In genomic region chr7:28488061-28488791, GRCh38 we compare ENCODE assay signal across 24 cellular contexts.
DNase-seq lines count a peak whose midpoint lies in the region; ATAC-seq and TF ChIP-seq lines count a peak whose summit lies in the region.
"Had no signal": no experiment of that assay in that cellular context is flagged by ENCODE, and none has a peak within 500 bp of the region (broad histone marks: within the 10 kb centered on the region; RNA-seq: fewer than 3 reads in every experiment).

No MANE protein-coding gene starts in this region.

- no peak overlapping the region for H3K4me3 ChIP-seq in BLaER1 treated with 17β-estradiol and CSF1 and Interleukin-3, amounts not matched to agents 10 nM and 100 nM
- H3K4me3 ChIP-seq: GM12878, lower lobe of right lung, smooth muscle cell, testis, vagina had no signal

- no peaks in the 10 kb centered on the region for H3K9me3 Mint-ChIP-seq in CD4-positive, alpha-beta T cell
- H3K9me3 Mint-ChIP-seq: activated naive CD4-positive, alpha-beta T cell treated with anti-CD3 and anti-CD28 coated beads, Interleukin-2, amount 50 U/mL, for 72 hours had no signal

- no peaks in the 10 kb centered on the region for H3K27me3 ChIP-seq in BLaER1 treated with 17β-estradiol and CSF1 and Interleukin-3, amounts not matched to agents 10 nM and 100 nM
- H3K27me3 ChIP-seq in CD4-positive, alpha-beta T cell (ENCODE audit: control insufficient read depth, insufficient read depth, low read length) = no peaks in the 10 kb centered on the region
- H3K27me3 ChIP-seq: testis, vagina had no signal

- no peak for TF ChIP-seq CTCF in CD4-positive, alpha-beta T cell (IDR thresholded peaks at IDR 0.05)

- H3K4me3 Mint-ChIP-seq in CD4-positive, alpha-beta T cell = no peak overlapping the region
- H3K4me3 Mint-ChIP-seq: activated T-helper 17 cell treated with anti-CD3 and anti-CD28 coated beads, Interleukin-2, amount 50 U/mL, for 72 hours had no signal

- CTCF ChIA-PET in CD4-positive, alpha-beta T cell (lab: Charles Lee) = no interaction called here

- DNase-seq in DMS53 (lab: John Stamatoyannopoulos, UW) (peak; percentile 60), RPMI8226 (peak; percentile 58), kidney tubule cell (ENCODE audit: low spot score) (peak; percentile 65)
- DNase-seq in CD4-positive, alpha-beta T cell = no peak
- DNase-seq: activated CD4-positive, alpha-beta T cell treated with anti-CD3 and anti-CD28 coated beads, Interleukin-2, amount 50 U/mL, for 1 hour; DMS79; effector CD4-positive, alpha-beta T cell; erythroblast; foreskin melanocyte; hypothalamus; lower lobe of right lung; NCI-H446; stimulated activated CD4-positive, alpha-beta T cell treated with anti-CD3 and anti-CD28 coated beads, Interleukin-2, amount 100 ng/mL, for 48 hours; stimulated activated naive CD4-positive, alpha-beta T cell; testis; WERI-Rb-1 had no signal

- no peak overlapping the region for H3K27ac ChIP-seq in BLaER1 treated with 17β-estradiol and CSF1 and Interleukin-3, amounts not matched to agents 10 nM and 100 nM
- no peak overlapping the region for H3K27ac ChIP-seq in CD4-positive, alpha-beta T cell (ENCODE audit: low read depth, low read length)
- H3K27ac ChIP-seq: lower lobe of right lung, testis, vagina, WERI-Rb-1 had no signal

- H3K4me2 ChIP-seq in BLaER1 treated with 17β-estradiol and CSF1 and Interleukin-3, amounts not matched to agents 10 nM and 100 nM = peak overlapping the region in 9 of 11 experiments; percentile 18 to 55 (median 43); a peak in 18 of 22 replicates
- H3K4me2 ChIP-seq: smooth muscle cell had no signal

- POLR2A ChIA-PET in CD4-positive, alpha-beta T cell (lab: Charles Lee) = no interaction called here

- H3K36me3 ChIP-seq in BLaER1 treated with 17β-estradiol and CSF1 and Interleukin-3, amounts not matched to agents 10 nM and 100 nM = no peaks in the 10 kb centered on the region
- H3K36me3 ChIP-seq: lower lobe of right lung, vagina, WERI-Rb-1 had no signal

- H3K27me3 Mint-ChIP-seq in CD4-positive, alpha-beta T cell = peaks cover 4% of the 10 kb centered on the region

- H3K4me1 Mint-ChIP-seq in CD4-positive, alpha-beta T cell (ENCODE audit: low read depth) = no peaks in the 10 kb centered on the region
- H3K4me1 Mint-ChIP-seq: activated T-helper 17 cell treated with anti-CD3 and anti-CD28 coated beads, Interleukin-2, amount 50 U/mL, for 72 hours had no signal

- peaks cover 6 to 36% (median 23%) of the 10 kb centered on the region in 10 experiments; a peak in 18 of 20 replicates for H3K4me1 ChIP-seq in BLaER1 treated with 17β-estradiol and CSF1 and Interleukin-3, amounts not matched to agents 10 nM and 100 nM
- H3K4me1 ChIP-seq: lower lobe of right lung, testis, vagina had no signal

- H3K9ac ChIP-seq in BLaER1 treated with 17β-estradiol and CSF1 and Interleukin-3, amounts not matched to agents 10 nM and 100 nM = no peak overlapping the region

- no peak for ATAC-seq in GM19351 (IDR thresholded peaks at IDR 0.05; ENCODE audit: unreplicated experiment)
- no peak for ATAC-seq in CD4-positive, alpha-beta T cell (ENCODE audit: poor library complexity)
- no peak for ATAC-seq in GM21786 (IDR thresholded peaks at IDR 0.05; ENCODE audit: unreplicated experiment)
- ATAC-seq: activated naive CD4-positive, alpha-beta T cell treated with anti-CD3 and anti-CD28 coated beads, Interleukin-2, amount 50 U/mL, for 72 hours; activated T-helper 17 cell treated with anti-CD3 and anti-CD28 coated beads, Interleukin-2, amount 50 U/mL, for 72 hours; GM12878; lower lobe of right lung had no signal

- no peaks in the 10 kb centered on the region for H4K20me1 ChIP-seq in BLaER1 treated with 17β-estradiol and CSF1 and Interleukin-3, amounts not matched to agents 10 nM and 100 nM

- H3K9me3 ChIP-seq in BLaER1 treated with 17β-estradiol and CSF1 and Interleukin-3, amounts not matched to agents 10 nM and 100 nM (replicated peaks in 1 of 11) = peaks cover 12 to 51% (median 38%) of the 10 kb centered on the region in 11 experiments
- no peaks in the 10 kb centered on the region for H3K9me3 ChIP-seq in CD4-positive, alpha-beta T cell (ENCODE audit: control insufficient read depth, low read length)
- H3K9me3 ChIP-seq: lower lobe of right lung, testis, vagina had no signal

- no peaks in the 10 kb centered on the region for H3K36me3 Mint-ChIP-seq in CD4-positive, alpha-beta T cell (ENCODE audit: low read depth)

- no peak overlapping the region for H3K27ac Mint-ChIP-seq in CD4-positive, alpha-beta T cell
- H3K27ac Mint-ChIP-seq: activated naive CD4-positive, alpha-beta T cell treated with anti-CD3 and anti-CD28 coated beads, Interleukin-2, amount 50 U/mL, for 72 hours; activated T-helper 17 cell treated with anti-CD3 and anti-CD28 coated beads, Interleukin-2, amount 50 U/mL, for 72 hours had no signal

- intact Hi-C loops in CD4-positive, alpha-beta T cell (cut with DNase I, micrococcal nuclease) = no loop called here

Comparison
In these comparisons a context has a peak if more than half of its experiments do, and no peak if none do; other contexts are left out.
1. DNase-seq: peak in DMS53 (single experiment), RPMI8226 (single experiment) and kidney tubule cell (single experiment); none in CD4-positive, alpha-beta T cell (0 of 10).